ENCODE assay signal across 1 cellular context in genomic region chr18:23920054-23920453, GRCh38.
TF ChIP-seq lines count a peak whose summit lies in the region.

No MANE protein-coding gene starts in this region.

TF ChIP-seq in GM23338, 12 proteins besides CTCF, POLR2A, EP300 and RAD21 (continued from another document):
- TF ChIP-seq REST (IDR thresholded peaks at IDR 0.05; ENCODE audit: unreplicated experiment) (no peak), ETS1 (IDR thresholded peaks at IDR 0.05) (no peak), CREB1 (CRISPR knock-in tag; IDR thresholded peaks at IDR 0.05; ENCODE audit: low read depth) (no peak), STAT1 (IDR thresholded peaks at IDR 0.05; ENCODE audit: unreplicated experiment) (no peak), POLR2AphosphoS5 (IDR thresholded peaks at IDR 0.05; ENCODE audit: low read depth) (no peak), NANOG (IDR thresholded peaks at IDR 0.05; ENCODE audit: borderline replicate concordance) (no peak), JUNB (IDR thresholded peaks at IDR 0.05; ENCODE audit: unreplicated experiment) (no peak)
